ENCODE assay signal across 1 cellular context in the genomic region with DNA sequence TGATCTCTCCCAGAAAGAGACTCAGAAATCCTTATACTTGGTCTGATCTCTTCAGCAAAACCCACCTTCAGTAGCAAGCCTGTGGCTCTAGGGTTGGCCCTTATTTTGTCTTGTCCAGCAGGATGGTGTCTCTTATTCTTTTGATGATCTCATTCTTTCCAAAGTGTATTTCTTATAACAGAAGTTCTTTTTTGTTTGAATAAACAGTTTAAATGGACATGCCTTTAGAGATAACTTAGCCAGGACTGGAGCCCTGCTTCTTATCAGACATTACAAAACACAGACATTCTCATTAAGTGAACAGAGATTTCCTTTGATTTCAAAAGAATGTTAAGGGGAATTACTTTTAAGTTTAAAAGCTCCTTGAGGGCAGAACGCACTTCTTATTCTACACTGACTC.
TF ChIP-seq lines count a peak whose summit lies in the region.

No MANE protein-coding gene starts in this region.

TF ChIP-seq in GM23338, 12 proteins besides CTCF, POLR2A, EP300 and RAD21:
- TF ChIP-seq, protein P1, sequence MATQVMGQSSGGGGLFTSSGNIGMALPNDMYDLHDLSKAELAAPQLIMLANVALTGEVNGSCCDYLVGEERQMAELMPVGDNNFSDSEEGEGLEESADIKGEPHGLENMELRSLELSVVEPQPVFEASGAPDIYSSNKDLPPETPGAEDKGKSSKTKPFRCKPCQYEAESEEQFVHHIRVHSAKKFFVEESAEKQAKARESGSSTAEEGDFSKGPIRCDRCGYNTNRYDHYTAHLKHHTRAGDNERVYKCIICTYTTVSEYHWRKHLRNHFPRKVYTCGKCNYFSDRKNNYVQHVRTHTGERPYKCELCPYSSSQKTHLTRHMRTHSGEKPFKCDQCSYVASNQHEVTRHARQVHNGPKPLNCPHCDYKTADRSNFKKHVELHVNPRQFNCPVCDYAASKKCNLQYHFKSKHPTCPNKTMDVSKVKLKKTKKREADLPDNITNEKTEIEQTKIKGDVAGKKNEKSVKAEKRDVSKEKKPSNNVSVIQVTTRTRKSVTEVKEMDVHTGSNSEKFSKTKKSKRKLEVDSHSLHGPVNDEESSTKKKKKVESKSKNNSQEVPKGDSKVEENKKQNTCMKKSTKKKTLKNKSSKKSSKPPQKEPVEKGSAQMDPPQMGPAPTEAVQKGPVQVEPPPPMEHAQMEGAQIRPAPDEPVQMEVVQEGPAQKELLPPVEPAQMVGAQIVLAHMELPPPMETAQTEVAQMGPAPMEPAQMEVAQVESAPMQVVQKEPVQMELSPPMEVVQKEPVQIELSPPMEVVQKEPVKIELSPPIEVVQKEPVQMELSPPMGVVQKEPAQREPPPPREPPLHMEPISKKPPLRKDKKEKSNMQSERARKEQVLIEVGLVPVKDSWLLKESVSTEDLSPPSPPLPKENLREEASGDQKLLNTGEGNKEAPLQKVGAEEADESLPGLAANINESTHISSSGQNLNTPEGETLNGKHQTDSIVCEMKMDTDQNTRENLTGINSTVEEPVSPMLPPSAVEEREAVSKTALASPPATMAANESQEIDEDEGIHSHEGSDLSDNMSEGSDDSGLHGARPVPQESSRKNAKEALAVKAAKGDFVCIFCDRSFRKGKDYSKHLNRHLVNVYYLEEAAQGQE (IDR thresholded peaks at IDR 0.05; ENCODE audit: unreplicated experiment), result no peak
- TF ChIP-seq CREB1 (CRISPR knock-in tag; IDR thresholded peaks at IDR 0.05; ENCODE audit: low read depth) (no peak), NANOG (IDR thresholded peaks at IDR 0.05; ENCODE audit: borderline replicate concordance) (no peak)
- TF ChIP-seq, protein P2, sequence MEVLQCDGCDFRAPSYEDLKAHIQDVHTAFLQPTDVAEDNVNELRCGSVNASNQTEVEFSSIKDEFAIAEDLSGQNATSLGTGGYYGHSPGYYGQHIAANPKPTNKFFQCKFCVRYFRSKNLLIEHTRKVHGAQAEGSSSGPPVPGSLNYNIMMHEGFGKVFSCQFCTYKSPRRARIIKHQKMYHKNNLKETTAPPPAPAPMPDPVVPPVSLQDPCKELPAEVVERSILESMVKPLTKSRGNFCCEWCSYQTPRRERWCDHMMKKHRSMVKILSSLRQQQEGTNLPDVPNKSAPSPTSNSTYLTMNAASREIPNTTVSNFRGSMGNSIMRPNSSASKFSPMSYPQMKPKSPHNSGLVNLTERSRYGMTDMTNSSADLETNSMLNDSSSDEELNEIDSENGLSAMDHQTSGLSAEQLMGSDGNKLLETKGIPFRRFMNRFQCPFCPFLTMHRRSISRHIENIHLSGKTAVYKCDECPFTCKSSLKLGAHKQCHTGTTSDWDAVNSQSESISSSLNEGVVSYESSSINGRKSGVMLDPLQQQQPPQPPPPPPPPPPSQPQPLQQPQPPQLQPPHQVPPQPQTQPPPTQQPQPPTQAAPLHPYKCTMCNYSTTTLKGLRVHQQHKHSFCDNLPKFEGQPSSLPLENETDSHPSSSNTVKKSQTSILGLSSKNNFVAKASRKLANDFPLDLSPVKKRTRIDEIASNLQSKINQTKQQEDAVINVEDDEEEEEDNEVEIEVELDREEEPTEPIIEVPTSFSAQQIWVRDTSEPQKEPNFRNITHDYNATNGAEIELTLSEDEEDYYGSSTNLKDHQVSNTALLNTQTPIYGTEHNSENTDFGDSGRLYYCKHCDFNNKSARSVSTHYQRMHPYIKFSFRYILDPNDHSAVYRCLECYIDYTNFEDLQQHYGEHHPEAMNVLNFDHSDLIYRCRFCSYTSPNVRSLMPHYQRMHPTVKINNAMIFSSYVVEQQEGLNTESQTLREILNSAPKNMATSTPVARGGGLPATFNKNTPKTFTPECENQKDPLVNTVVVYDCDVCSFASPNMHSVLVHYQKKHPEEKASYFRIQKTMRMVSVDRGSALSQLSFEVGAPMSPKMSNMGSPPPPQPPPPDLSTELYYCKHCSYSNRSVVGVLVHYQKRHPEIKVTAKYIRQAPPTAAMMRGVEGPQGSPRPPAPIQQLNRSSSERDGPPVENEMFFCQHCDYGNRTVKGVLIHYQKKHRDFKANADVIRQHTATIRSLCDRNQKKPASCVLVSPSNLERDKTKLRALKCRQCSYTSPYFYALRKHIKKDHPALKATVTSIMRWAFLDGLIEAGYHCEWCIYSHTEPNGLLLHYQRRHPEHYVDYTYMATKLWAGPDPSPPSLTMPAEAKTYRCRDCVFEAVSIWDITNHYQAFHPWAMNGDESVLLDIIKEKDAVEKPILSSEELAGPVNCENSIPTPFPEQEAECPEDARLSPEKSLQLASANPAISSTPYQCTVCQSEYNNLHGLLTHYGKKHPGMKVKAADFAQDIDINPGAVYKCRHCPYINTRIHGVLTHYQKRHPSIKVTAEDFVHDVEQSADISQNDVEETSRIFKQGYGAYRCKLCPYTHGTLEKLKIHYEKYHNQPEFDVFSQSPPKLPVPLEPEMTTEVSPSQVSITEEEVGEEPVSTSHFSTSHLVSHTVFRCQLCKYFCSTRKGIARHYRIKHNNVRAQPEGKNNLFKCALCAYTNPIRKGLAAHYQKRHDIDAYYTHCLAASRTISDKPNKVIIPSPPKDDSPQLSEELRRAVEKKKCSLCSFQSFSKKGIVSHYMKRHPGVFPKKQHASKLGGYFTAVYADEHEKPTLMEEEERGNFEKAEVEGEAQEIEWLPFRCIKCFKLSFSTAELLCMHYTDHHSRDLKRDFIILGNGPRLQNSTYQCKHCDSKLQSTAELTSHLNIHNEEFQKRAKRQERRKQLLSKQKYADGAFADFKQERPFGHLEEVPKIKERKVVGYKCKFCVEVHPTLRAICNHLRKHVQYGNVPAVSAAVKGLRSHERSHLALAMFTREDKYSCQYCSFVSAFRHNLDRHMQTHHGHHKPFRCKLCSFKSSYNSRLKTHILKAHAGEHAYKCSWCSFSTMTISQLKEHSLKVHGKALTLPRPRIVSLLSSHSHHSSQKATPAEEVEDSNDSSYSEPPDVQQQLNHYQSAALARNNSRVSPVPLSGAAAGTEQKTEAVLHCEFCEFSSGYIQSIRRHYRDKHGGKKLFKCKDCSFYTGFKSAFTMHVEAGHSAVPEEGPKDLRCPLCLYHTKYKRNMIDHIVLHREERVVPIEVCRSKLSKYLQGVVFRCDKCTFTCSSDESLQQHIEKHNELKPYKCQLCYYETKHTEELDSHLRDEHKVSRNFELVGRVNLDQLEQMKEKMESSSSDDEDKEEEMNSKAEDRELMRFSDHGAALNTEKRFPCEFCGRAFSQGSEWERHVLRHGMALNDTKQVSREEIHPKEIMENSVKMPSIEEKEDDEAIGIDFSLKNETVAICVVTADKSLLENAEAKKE (CRISPR knock-in tag; IDR thresholded peaks at IDR 0.05), result no peak
